ENCODE assay signal across 18 cellular contexts in the genomic region with DNA sequence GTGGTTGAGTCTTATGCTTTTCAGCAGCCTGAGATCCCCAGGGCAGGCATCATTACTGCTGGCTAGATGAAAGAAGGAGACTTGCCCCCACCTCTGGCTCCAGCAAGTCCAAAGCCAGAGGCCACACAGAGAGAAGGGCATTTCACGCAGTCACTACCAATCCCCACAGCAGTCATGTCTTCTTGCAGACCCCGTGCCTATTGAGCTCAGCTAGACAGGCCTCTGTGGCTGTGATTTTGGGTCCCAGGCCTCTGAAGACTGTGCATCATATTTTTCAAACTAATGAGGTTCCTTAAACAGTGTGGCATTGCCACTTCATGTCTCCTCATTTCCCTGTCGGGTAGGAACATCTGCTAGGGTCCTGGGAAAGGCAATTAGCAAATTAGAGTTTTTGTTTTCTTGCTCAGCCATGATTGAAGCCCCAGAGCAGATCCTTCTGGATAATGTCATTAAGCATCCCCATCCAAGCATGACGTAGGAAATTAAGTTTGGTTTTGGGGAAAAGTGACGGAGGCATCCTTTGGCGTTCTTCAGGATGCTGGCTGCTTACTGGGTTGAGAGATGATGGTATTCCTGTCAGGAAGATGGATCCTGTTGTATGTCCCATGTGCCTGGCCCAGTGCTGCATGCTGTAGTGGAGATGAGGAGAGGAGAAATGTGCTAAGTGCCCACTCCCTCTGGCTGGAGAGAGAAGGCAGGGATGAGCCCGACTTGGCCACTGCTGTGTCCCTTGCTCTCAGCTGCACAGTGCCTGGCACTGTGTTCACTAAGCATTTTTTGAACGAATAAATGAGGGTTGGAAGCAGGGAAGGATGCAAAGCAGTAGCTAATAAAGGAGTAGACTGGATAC. TPM values are rescaled to one million over a fixed set of nuclear protein-coding genes. Genes with fewer than 3 reads are reported as not detected.
DNase-seq lines count a peak whose midpoint lies in the region; ATAC-seq and TF ChIP-seq lines count a peak whose summit lies in the region.
"Had no signal": no experiment of that assay in that cellular context is flagged by ENCODE, and none has a peak within 500 bp of the region (broad histone marks: within the 10 kb centered on the region; RNA-seq: fewer than 3 reads in every experiment).

No MANE protein-coding gene starts in this region.

- intact Hi-C loops in upper lobe of right lung (cut with DNase I) (no loop called here), CD14-positive monocyte (cut with micrococcal nuclease) (no loop called here)

- no peaks in the 10 kb centered on the region for H3K36me3 ChIP-seq in upper lobe of right lung

- TF ChIP-seq CTCF in brain (conservative IDR thresholded peaks at IDR 0.05) (no peak), mesothelial cell of epicardium (IDR thresholded peaks at IDR 0.05; ENCODE audit: unreplicated experiment) (no peak), upper lobe of right lung (IDR thresholded peaks at IDR 0.05) (no peak), CD14-positive monocyte (IDR thresholded peaks at IDR 0.05) (no peak)

- no peak overlapping the region for H3K27ac ChIP-seq in upper lobe of right lung
- H3K27ac ChIP-seq: 22Rv1, PC-9 had no signal

- no peaks in the 10 kb centered on the region for H3K4me1 ChIP-seq in upper lobe of right lung

- H3K4me3 Mint-ChIP-seq in brain (peak overlapping the region in 3 of 5 experiments; percentile 11 to 57 (median 25)), mesothelial cell of epicardium (no peak overlapping the region), CD14-positive monocyte (no peak overlapping the region)
- no peak overlapping the region for H3K4me3 Mint-ChIP-seq in activated naive CD8-positive, alpha-beta T cell treated with anti-CD3 and anti-CD28 coated beads for 36 hours
- H3K4me3 Mint-ChIP-seq in stimulated activated naive CD8-positive, alpha-beta T cell treated with anti-CD3 and anti-CD28 coated beads, Interleukin-15, amount 100 ng/mL, for 72 hours: no peak overlapping the region
- H3K4me3 Mint-ChIP-seq: H9 had no signal

- peaks cover 0 to 4% (median 3%) of the 10 kb centered on the region in 5 experiments for H3K9me3 Mint-ChIP-seq in brain
- H3K9me3 Mint-ChIP-seq in mesothelial cell of epicardium: peaks cover 3% of the 10 kb centered on the region
- peaks cover 0 to 7% (median 4%) of the 10 kb centered on the region in 7 donors for H3K9me3 Mint-ChIP-seq in CD14-positive monocyte
- no peaks in the 10 kb centered on the region for H3K9me3 Mint-ChIP-seq in activated naive CD8-positive, alpha-beta T cell treated with anti-CD3 and anti-CD28 coated beads for 36 hours
- peaks cover 0 to 8% of the 10 kb centered on the region in 2 donors for H3K9me3 Mint-ChIP-seq in stimulated activated naive CD8-positive, alpha-beta T cell treated with anti-CD3 and anti-CD28 coated beads, Interleukin-15, amount 100 ng/mL, for 72 hours

- no peak overlapping the region for H3K4me3 ChIP-seq in upper lobe of right lung
- H3K4me3 ChIP-seq: PC-9 had no signal

- ATAC-seq in upper lobe of right lung: no peak
- ATAC-seq in stimulated activated naive CD8-positive, alpha-beta T cell treated with anti-CD3 and anti-CD28 coated beads, Interleukin-15, amount 100 ng/mL, for 72 hours: no peak

- peaks cover 10% of the 10 kb centered on the region for H3K27me3 Mint-ChIP-seq in brain
- peaks cover 3% of the 10 kb centered on the region for H3K27me3 Mint-ChIP-seq in mesothelial cell of epicardium (ENCODE audit: low read depth)
- H3K27me3 Mint-ChIP-seq in CD14-positive monocyte (ENCODE audit: low read depth in 3 of 3): peaks cover 20 to 30% (median 29%) of the 10 kb centered on the region in 3 donors
- H3K27me3 Mint-ChIP-seq in activated naive CD8-positive, alpha-beta T cell treated with anti-CD3 and anti-CD28 coated beads for 36 hours: peaks cover 20% of the 10 kb centered on the region
- H3K27me3 Mint-ChIP-seq in stimulated activated naive CD8-positive, alpha-beta T cell treated with anti-CD3 and anti-CD28 coated beads, Interleukin-15, amount 100 ng/mL, for 72 hours: peaks cover 25% of the 10 kb centered on the region

- H3K9me3 ChIP-seq in upper lobe of right lung: no peaks in the 10 kb centered on the region

- H3K36me3 Mint-ChIP-seq in brain (peaks cover 4% of the 10 kb centered on the region), mesothelial cell of epicardium (no peaks in the 10 kb centered on the region), CD14-positive monocyte (no peaks in the 10 kb centered on the region)
- no peaks in the 10 kb centered on the region for H3K36me3 Mint-ChIP-seq in activated naive CD8-positive, alpha-beta T cell treated with anti-CD3 and anti-CD28 coated beads for 36 hours

- no peaks in the 10 kb centered on the region for H3K27me3 ChIP-seq in upper lobe of right lung

- DNase-seq in DMS 273 (lab: John Stamatoyannopoulos, UW; ENCODE audit: unreplicated experiment) (peak; percentile 53), DMS 273 treated with DMSO at 0.1 percent for 48 hours (lab: John Stamatoyannopoulos, UW) (no peak), mesothelial cell of epicardium (ENCODE audit: low spot score in 2 of 2, unreplicated experiment in 2 of 2) (peak in 1 of 2 experiments; percentile 26), upper lobe of right lung (peak; percentile 43), CD14-positive monocyte (ENCODE audit: low spot score) (no peak)
- no peak for DNase-seq in activated naive CD8-positive, alpha-beta T cell treated with anti-CD3 and anti-CD28 coated beads for 36 hours
- no peak for DNase-seq in stimulated activated naive CD8-positive, alpha-beta T cell treated with anti-CD3 and anti-CD28 coated beads, Interleukin-15, amount 100 ng/mL, for 72 hours
- DNase-seq: C1 segment of cervical spinal cord, H9, IMR-90, Kasumi-1, NCI-H1436 treated with DMSO at 0.1 percent for 48 hours, NCI-H2081, NCI-H2227 treated with DMSO at 0.1 percent for 48 hours, NCI-H526 treated with DMSO at 0.1 percent for 48 hours, PC-9 had no signal

- H3K27ac Mint-ChIP-seq in brain: peak overlapping the region; percentile 11 to 92 (median 72)
- peak overlapping the region; percentile 38 for H3K27ac Mint-ChIP-seq in mesothelial cell of epicardium
- H3K27ac Mint-ChIP-seq in CD14-positive monocyte: no peak overlapping the region
- no peak overlapping the region for H3K27ac Mint-ChIP-seq in activated naive CD8-positive, alpha-beta T cell treated with anti-CD3 and anti-CD28 coated beads for 36 hours
- H3K27ac Mint-ChIP-seq in stimulated activated naive CD8-positive, alpha-beta T cell treated with anti-CD3 and anti-CD28 coated beads, Interleukin-15, amount 100 ng/mL, for 72 hours: no peak overlapping the region
- H3K27ac Mint-ChIP-seq: H9 had no signal

- H3K4me1 Mint-ChIP-seq in brain: peaks cover 66% of the 10 kb centered on the region
- peaks cover 45% of the 10 kb centered on the region for H3K4me1 Mint-ChIP-seq in mesothelial cell of epicardium
- no peaks in the 10 kb centered on the region for H3K4me1 Mint-ChIP-seq in CD14-positive monocyte
- no peaks in the 10 kb centered on the region for H3K4me1 Mint-ChIP-seq in activated naive CD8-positive, alpha-beta T cell treated with anti-CD3 and anti-CD28 coated beads for 36 hours
- no peaks in the 10 kb centered on the region for H3K4me1 Mint-ChIP-seq in stimulated activated naive CD8-positive, alpha-beta T cell treated with anti-CD3 and anti-CD28 coated beads, Interleukin-15, amount 100 ng/mL, for 72 hours

RNA-seq across cellular contexts. Expression of gene SPSB4, which starts 7.0 kb away (rescaled TPM):
- polyA plus RNA-seq in brain (ENCODE audit: insufficient read depth, low read depth, low replicate concordance) (5.4 TPM), CD14-positive monocyte (not detected)
- total RNA-seq in mesothelial cell of epicardium (12.9 to 15.4 TPM (median 13.1 TPM) in 3 replicates), upper lobe of right lung (1.2 TPM)
- total RNA-seq in activated naive CD8-positive, alpha-beta T cell treated with anti-CD3 and anti-CD28 coated beads for 36 hours: not detected
- total RNA-seq: IMR-90, PC-9 had no signal
- polyA plus RNA-seq: IMR-90 had no signal

Comparison
In these comparisons a context has a peak if more than half of its experiments do, and no peak if none do; other contexts are left out.
1. DNase-seq: peak in DMS 273 (single experiment) and upper lobe of right lung (single experiment); none in DMS 273 treated with DMSO at 0.1 percent for 48 hours (single experiment), CD14-positive monocyte (single experiment), activated naive CD8-positive, alpha-beta T cell treated with anti-CD3 and anti-CD28 coated beads for 36 hours (single experiment) and stimulated activated naive CD8-positive, alpha-beta T cell treated with anti-CD3 and anti-CD28 coated beads, Interleukin-15, amount 100 ng/mL, for 72 hours (0 of 2).
2. H3K27ac Mint-ChIP-seq: peak in brain (5 of 5) and mesothelial cell of epicardium (single experiment); none in CD14-positive monocyte (0 of 7), activated naive CD8-positive, alpha-beta T cell treated with anti-CD3 and anti-CD28 coated beads for 36 hours (single experiment) and stimulated activated naive CD8-positive, alpha-beta T cell treated with anti-CD3 and anti-CD28 coated beads, Interleukin-15, amount 100 ng/mL, for 72 hours (0 of 2).
3. H3K4me3 Mint-ChIP-seq: peak in brain (3 of 5); none in mesothelial cell of epicardium (single experiment), CD14-positive monocyte (0 of 2), activated naive CD8-positive, alpha-beta T cell treated with anti-CD3 and anti-CD28 coated beads for 36 hours (single experiment) and stimulated activated naive CD8-positive, alpha-beta T cell treated with anti-CD3 and anti-CD28 coated beads, Interleukin-15, amount 100 ng/mL, for 72 hours (0 of 2).